Comparison of ENCODE assay signal across 27 cellular contexts in the genomic region with DNA sequence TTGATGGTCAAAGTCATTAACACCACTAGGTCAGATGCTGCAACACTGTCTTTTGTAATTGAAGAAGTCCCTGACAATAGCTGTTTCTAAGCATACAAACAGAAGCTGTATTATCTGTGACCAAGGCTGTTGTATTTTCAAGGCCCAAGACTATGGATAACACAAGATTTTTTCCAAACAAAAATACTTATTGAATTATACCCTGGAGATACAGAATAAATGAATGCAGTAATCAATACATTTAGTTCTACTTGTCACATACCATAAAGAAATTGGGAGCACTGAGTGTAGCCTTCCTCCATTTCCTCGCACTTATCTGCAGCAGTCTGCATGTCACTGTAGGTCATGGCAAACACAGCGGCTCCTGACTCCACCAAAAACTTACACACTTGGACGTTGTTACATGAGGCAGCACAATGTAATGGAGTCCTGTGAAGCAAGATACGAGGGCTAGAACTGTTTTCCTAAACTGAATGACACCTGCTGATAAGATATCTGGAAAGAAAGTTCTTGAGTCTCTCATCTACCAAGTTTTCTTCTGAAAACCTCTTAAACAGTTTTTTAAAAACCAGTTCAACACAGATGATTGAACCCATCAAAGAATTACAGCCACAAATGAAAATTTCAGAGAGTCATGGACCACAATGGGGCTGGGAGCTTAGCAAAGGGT. TPM values are rescaled to one million over a fixed set of nuclear protein-coding genes. Genes with fewer than 3 reads are reported as not detected.
DNase-seq lines count a peak whose midpoint lies in the region; ATAC-seq, FAIRE-seq and TF ChIP-seq lines count a peak whose summit lies in the region.
"Had no signal": no experiment of that assay in that cellular context is flagged by ENCODE, and none has a peak within 500 bp of the region (broad histone marks: within the 10 kb centered on the region; RNA-seq: fewer than 3 reads in every experiment).

No MANE protein-coding gene starts in this region.

- H3K27me3 ChIP-seq in endodermal cell (ENCODE audit: control insufficient read depth, insufficient read depth, low read length, poor library complexity, severe bottlenecking) = no peaks in the 10 kb centered on the region
- H3K27me3 ChIP-seq: SJSA1, thyroid gland had no signal

- H3K4me3 ChIP-seq in endodermal cell (ENCODE audit: low read length) = no peak overlapping the region
- H3K4me3 ChIP-seq: HAP-1, lower lobe of right lung, SJSA1, thyroid gland had no signal

- peaks cover 72% of the 10 kb centered on the region for H3K36me3 ChIP-seq in endodermal cell (ENCODE audit: control insufficient read depth, insufficient read depth, low read length)

- no peak for DNase-seq in activated T-cell treated with anti-CD3 and anti-CD28 coated beads, Interleukin-2, amount 50 U/mL, for 72 hours
- DNase-seq in activated T-cell treated with anti-CD3 and anti-CD28 coated beads, Interleukin-2, amount 50 U/mL, for 4 hours = no peak
- DNase-seq in endodermal cell = no peak
- DNase-seq in substantia nigra (lab: John Stamatoyannopoulos, UW) = peak in 1 of 49 donors; percentile 27
- DNase-seq in left colon = no peak
- no peak for DNase-seq in AML-193 (lab: John Stamatoyannopoulos, UW)
- DNase-seq: Caco-2; effector CD4-positive, alpha-beta T cell; foreskin melanocyte; KBM-7; lower lobe of right lung; NCI-H146; NCI-H526; small intestine; stimulated activated CD4-positive, alpha-beta T cell treated with anti-CD3 and anti-CD28 coated beads, Interleukin-2, amount 100 ng/mL, for 24 hours; T-helper 1 cell; thyroid gland had no signal

- H3K4me1 Mint-ChIP-seq in activated T-cell treated with anti-CD3 and anti-CD28 coated beads, Interleukin-2, amount 50 U/mL, for 72 hours (ENCODE audit: low read depth) = no peaks in the 10 kb centered on the region
- no peaks in the 10 kb centered on the region for H3K4me1 Mint-ChIP-seq in activated T-cell treated with anti-CD3 and anti-CD28 coated beads, Interleukin-2, amount 50 U/mL, for 4 hours (ENCODE audit: low read depth)
- peaks cover 11% of the 10 kb centered on the region for H3K4me1 Mint-ChIP-seq in endodermal cell
- H3K4me1 Mint-ChIP-seq: stimulated activated memory B cell treated with anti-CD40 and anti-IgM and Interleukin-4, amounts not matched to agents 10 μg/mL and 1 μg/mL and 100 μg/mL, for 72 hours had no signal

- peaks cover 5 to 9% of the 10 kb centered on the region in 2 donors for H3K36me3 Mint-ChIP-seq in activated T-cell treated with anti-CD3 and anti-CD28 coated beads, Interleukin-2, amount 50 U/mL, for 72 hours (ENCODE audit: insufficient read depth in 2 of 2)
- H3K36me3 Mint-ChIP-seq in activated T-cell treated with anti-CD3 and anti-CD28 coated beads, Interleukin-2, amount 50 U/mL, for 4 hours (ENCODE audit: insufficient read depth) = peaks cover 37% of the 10 kb centered on the region
- H3K36me3 Mint-ChIP-seq in endodermal cell (ENCODE audit: low read depth) = peaks cover 58% of the 10 kb centered on the region

- TF ChIP-seq CTCF in endodermal cell (conservative IDR thresholded peaks at IDR 0.05) = no peak

- H3K27ac ChIP-seq in endodermal cell (ENCODE audit: low read depth, low read length) (no peak overlapping the region), substantia nigra (ENCODE audit: low read depth, low read length, poor library complexity, severe bottlenecking) (peak overlapping the region; percentile 88)
- H3K27ac ChIP-seq: lower lobe of right lung, SJSA1, VCaP had no signal

- peak overlapping the region; percentile 9 for H3K27ac Mint-ChIP-seq in activated T-cell treated with anti-CD3 and anti-CD28 coated beads, Interleukin-2, amount 50 U/mL, for 72 hours
- H3K27ac Mint-ChIP-seq in endodermal cell = peak overlapping the region; percentile 79
- H3K27ac Mint-ChIP-seq: activated naive CD8-positive, alpha-beta T cell; B cell; stimulated activated memory B cell treated with anti-CD40 and anti-IgM and Interleukin-4, amounts not matched to agents 10 μg/mL and 1 μg/mL and 100 μg/mL, for 72 hours had no signal

- peaks cover 3% of the 10 kb centered on the region for H3K4me1 ChIP-seq in endodermal cell (ENCODE audit: control insufficient read depth, insufficient read depth, low read length)
- H3K4me1 ChIP-seq: HAP-1, lower lobe of right lung, SJSA1, thyroid gland had no signal

- FAIRE-seq in TTC549 (lab: Jason Lieb, UNC) = peak; percentile 32
- FAIRE-seq: islet of Langerhans, small intestine had no signal

- no peaks in the 10 kb centered on the region for H3K9me3 Mint-ChIP-seq in activated T-cell treated with anti-CD3 and anti-CD28 coated beads, Interleukin-2, amount 50 U/mL, for 72 hours
- no peaks in the 10 kb centered on the region for H3K9me3 Mint-ChIP-seq in activated T-cell treated with anti-CD3 and anti-CD28 coated beads, Interleukin-2, amount 50 U/mL, for 4 hours
- no peaks in the 10 kb centered on the region for H3K9me3 Mint-ChIP-seq in endodermal cell
- H3K9me3 Mint-ChIP-seq: stimulated activated memory B cell treated with anti-CD40 and anti-IgM and Interleukin-4, amounts not matched to agents 10 μg/mL and 1 μg/mL and 100 μg/mL, for 72 hours had no signal

- WGBS in endodermal cell (ENCODE audit: insufficient coverage in 1 of 2, insufficient read length in 1 of 2), 2 experiments = 91 to 100% methylated on average over 3 to 4 of the region's 4 CpGs

- no peaks in the 10 kb centered on the region for H3K27me3 Mint-ChIP-seq in activated T-cell treated with anti-CD3 and anti-CD28 coated beads, Interleukin-2, amount 50 U/mL, for 72 hours (ENCODE audit: low read depth)
- no peaks in the 10 kb centered on the region for H3K27me3 Mint-ChIP-seq in activated T-cell treated with anti-CD3 and anti-CD28 coated beads, Interleukin-2, amount 50 U/mL, for 4 hours (ENCODE audit: low read depth)
- H3K27me3 Mint-ChIP-seq in endodermal cell (ENCODE audit: insufficient read depth) = no peaks in the 10 kb centered on the region
- H3K27me3 Mint-ChIP-seq: activated naive CD8-positive, alpha-beta T cell; B cell; stimulated activated memory B cell treated with anti-CD40 and anti-IgM and Interleukin-4, amounts not matched to agents 10 μg/mL and 1 μg/mL and 100 μg/mL, for 72 hours had no signal

- ATAC-seq in activated T-cell treated with anti-CD3 and anti-CD28 coated beads, Interleukin-2, amount 50 U/mL, for 72 hours (replicated peaks in 1 of 2) = no peak
- ATAC-seq in activated T-cell treated with anti-CD3 and anti-CD28 coated beads, Interleukin-2, amount 50 U/mL, for 4 hours = no peak
- ATAC-seq in left colon = no peak
- ATAC-seq in HG02885 (IDR thresholded peaks at IDR 0.05; ENCODE audit: poor library complexity, unreplicated experiment) = no peak
- ATAC-seq: esophagus mucosa; lower lobe of right lung; stimulated activated memory B cell treated with anti-CD40 and anti-IgM and Interleukin-4, amounts not matched to agents 10 μg/mL and 1 μg/mL and 100 μg/mL, for 72 hours had no signal

- intact Hi-C loops in left colon (cut with DNase I, micrococcal nuclease) = no loop called here

- H3K9me3 ChIP-seq in endodermal cell (ENCODE audit: control insufficient read depth, low read length) = no peaks in the 10 kb centered on the region
- H3K9me3 ChIP-seq: Caco-2, HAP-1, lower lobe of right lung, SJSA1, thyroid gland had no signal

- H3K4me3 Mint-ChIP-seq in activated T-cell treated with anti-CD3 and anti-CD28 coated beads, Interleukin-2, amount 50 U/mL, for 72 hours = no peak overlapping the region
- no peak overlapping the region for H3K4me3 Mint-ChIP-seq in activated T-cell treated with anti-CD3 and anti-CD28 coated beads, Interleukin-2, amount 50 U/mL, for 4 hours
- H3K4me3 Mint-ChIP-seq in endodermal cell = no peak overlapping the region
- H3K4me3 Mint-ChIP-seq: activated naive CD8-positive, alpha-beta T cell; B cell; stimulated activated memory B cell treated with anti-CD40 and anti-IgM and Interleukin-4, amounts not matched to agents 10 μg/mL and 1 μg/mL and 100 μg/mL, for 72 hours had no signal

- H3K9ac ChIP-seq in endodermal cell (ENCODE audit: extremely low read depth, low read length, poor library complexity, severe bottlenecking) = no peak overlapping the region

RNA-seq across cellular contexts. Expression of a gene that starts 56.9 kb away (rescaled TPM):
- total RNA-seq in activated T-cell treated with anti-CD3 and anti-CD28 coated beads, Interleukin-2, amount 50 U/mL, for 72 hours = 10 to 100 TPM; 54.6 to 58.1 TPM
- total RNA-seq in activated T-cell treated with anti-CD3 and anti-CD28 coated beads, Interleukin-2, amount 50 U/mL, for 4 hours = 10 to 100 TPM; 60.9 to 89.1 (median 79.1) TPM
- total RNA-seq in endodermal cell (10 to 100 TPM; 53.6 to 59.8 TPM), left colon (10 to 100 TPM; 27.4 to 34.3 TPM)
- polyA plus RNA-seq in endodermal cell (2013, experiment 1 of 2) = 40.4 TPM
- 41.3 TPM for polyA plus RNA-seq in endodermal cell (2013, experiment 2 of 2)
